21 cellular contexts compared by ENCODE assay signal in the genomic region with DNA sequence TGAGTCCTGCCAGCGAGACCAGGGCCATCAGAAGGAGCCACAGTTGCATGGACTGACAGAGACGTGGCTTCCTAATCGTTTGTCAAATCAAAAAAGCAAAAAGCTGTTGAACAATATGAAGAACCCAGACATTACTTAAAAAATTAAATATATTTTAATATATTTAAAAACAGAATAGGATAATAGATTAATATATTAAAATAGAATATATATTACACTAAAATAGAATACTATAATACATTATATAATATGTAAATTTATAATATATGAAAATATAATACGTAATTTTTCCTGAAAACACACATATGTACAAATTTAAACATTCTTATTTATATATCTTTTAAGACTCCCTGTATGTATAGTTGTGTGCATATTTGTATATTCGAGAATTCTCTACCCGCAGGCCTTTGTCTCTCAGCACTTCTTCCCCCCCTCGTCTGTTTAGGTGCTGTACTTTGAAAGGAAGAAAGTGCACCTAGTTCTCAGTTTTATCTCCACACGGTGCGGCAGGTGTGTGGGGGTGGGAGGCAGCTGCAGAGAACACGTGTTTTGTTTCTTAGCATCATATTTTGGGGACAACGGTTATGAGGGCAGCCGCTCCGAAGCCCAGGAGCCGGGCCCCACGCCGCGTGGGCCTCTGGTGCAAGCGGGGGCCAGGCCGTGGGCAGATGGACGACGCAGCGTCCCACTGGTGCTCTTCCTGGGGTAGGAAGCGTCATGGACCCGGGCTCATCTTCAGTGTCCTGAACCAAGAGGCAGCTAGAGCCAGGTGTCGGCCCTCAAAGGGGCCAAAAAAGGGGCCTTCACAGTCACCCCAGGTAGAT.
"Had no signal": no experiment of that assay in that cellular context is flagged by ENCODE, and none has a peak within 500 bp of the region (broad histone marks: within the 10 kb centered on the region; RNA-seq: fewer than 3 reads in every experiment).

No MANE protein-coding gene starts in this region.

- H3K36me3 ChIP-seq: right lobe of liver, thoracic aorta had no signal

- ATAC-seq: heart left ventricle; left lobe of liver; naive thymus-derived CD4-positive, alpha-beta T cell; psoas muscle; right lobe of liver; stimulated activated naive B cell treated with anti-CD40 and anti-IgM and Interleukin-4, amounts not matched to agents 10 μg/mL and 1 μg/mL and 100 μg/mL, for 72 hours had no signal

- H3K4me1 ChIP-seq: parathyroid adenoma, psoas muscle, right lobe of liver had no signal

- H3K27ac ChIP-seq: coronary artery, parathyroid adenoma, psoas muscle, right lobe of liver, stomach, thoracic aorta had no signal

- FAIRE-seq: islet of Langerhans had no signal

- H3K27ac Mint-ChIP-seq: endodermal cell; naive thymus-derived CD4-positive, alpha-beta T cell; stimulated activated naive B cell treated with anti-CD40 and anti-IgM and Interleukin-4, amounts not matched to agents 10 μg/mL and 1 μg/mL and 100 μg/mL, for 72 hours had no signal

- H3K4me3 ChIP-seq: coronary artery, heart left ventricle, psoas muscle, right lobe of liver, stomach, thoracic aorta had no signal

- H3K27me3 Mint-ChIP-seq: naive thymus-derived CD4-positive, alpha-beta T cell; stimulated activated naive B cell treated with anti-CD40 and anti-IgM and Interleukin-4, amounts not matched to agents 10 μg/mL and 1 μg/mL and 100 μg/mL, for 72 hours had no signal

- H3K4me1 Mint-ChIP-seq: endodermal cell had no signal

- DNase-seq: effector CD4-positive, alpha-beta T cell; endodermal cell; foreskin melanocyte; heart left ventricle; hypothalamus; mammary epithelial cell; naive thymus-derived CD4-positive, alpha-beta T cell; psoas muscle; retina; right lobe of liver; stimulated activated CD4-positive, alpha-beta T cell treated with anti-CD3 and anti-CD28 coated beads, Interleukin-2, amount 100 ng/mL, for 24 hours; stimulated activated CD4-positive, alpha-beta T cell treated with anti-CD3 and anti-CD28 coated beads, Interleukin-4, amount 100 ng/mL, for 4 hours; stimulated activated naive B cell treated with anti-CD40 and anti-IgM and Interleukin-4, amounts not matched to agents 10 μg/mL and 1 μg/mL and 100 μg/mL, for 72 hours; stomach; substantia nigra; trophoblast cell had no signal

- H3K27me3 ChIP-seq: heart left ventricle, right lobe of liver, stomach had no signal

- H3K9me3 ChIP-seq: psoas muscle, right lobe of liver, stomach, thoracic aorta had no signal

- H3K4me3 Mint-ChIP-seq: endodermal cell; naive thymus-derived CD4-positive, alpha-beta T cell; stimulated activated naive B cell treated with anti-CD40 and anti-IgM and Interleukin-4, amounts not matched to agents 10 μg/mL and 1 μg/mL and 100 μg/mL, for 72 hours had no signal
